8 cellular contexts compared by ENCODE assay signal in the genomic region with DNA sequence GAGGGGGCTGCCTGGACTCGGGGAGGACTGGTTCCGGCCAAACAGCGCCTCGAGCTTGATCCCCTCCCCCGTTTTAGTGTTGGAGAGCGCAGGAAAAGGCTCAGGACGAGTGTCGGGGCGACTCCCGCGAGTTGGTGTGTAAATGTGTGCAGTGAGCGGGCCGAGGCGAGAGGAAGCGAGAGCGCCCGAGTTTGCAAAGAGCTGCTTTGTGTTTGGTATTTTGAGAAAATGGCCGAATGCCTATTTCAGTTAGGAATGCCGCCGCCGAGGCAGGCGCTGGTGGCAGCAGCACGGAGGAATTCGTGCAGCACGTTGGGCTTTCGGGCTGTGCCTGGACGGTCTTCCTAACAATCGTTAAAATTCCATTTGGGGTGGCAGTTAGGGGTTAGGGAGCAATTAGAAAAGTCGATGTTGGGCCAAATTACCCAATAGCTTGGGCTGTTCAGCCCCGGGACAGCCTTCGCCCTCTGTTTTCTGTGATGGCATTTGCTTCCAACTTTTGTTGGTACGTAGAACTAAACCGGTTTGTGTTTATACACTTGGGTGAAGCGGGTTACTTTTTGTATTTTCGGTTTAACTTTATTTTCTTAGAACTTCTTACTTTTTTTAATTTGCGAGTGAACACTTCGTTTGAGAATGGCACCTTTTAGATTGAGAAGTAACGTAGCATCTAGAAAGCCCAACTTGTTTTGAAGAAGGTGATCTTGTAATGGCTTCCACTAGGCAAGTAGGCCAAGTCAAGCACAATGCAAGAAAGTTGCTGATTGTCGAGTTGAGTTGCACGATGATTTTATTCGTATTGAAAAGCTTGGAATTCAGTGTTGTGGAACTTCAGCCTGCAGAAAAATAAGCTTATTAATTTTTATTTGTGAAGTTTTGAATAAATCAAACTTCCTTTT. TPM values are rescaled to one million over a fixed set of nuclear protein-coding genes. Genes with fewer than 3 reads are reported as not detected.
A peak's percentile ranks its signal among the peaks of the same experiment; 100 is the strongest.
DNase-seq lines count a peak whose midpoint lies in the region; ATAC-seq and TF ChIP-seq lines count a peak whose summit lies in the region.

No MANE protein-coding gene starts in this region.

- H3K27ac ChIP-seq in mammary epithelial cell (ENCODE audit: insufficient read depth, low read depth, low read length) = peak overlapping the region; percentile 63

- in situ Hi-C loops in mammary epithelial cell (cut with MboI; ENCODE audit: low sequenced_read_pairs in 2 of 2) = no loop called here

- H3K9me3 ChIP-seq in mammary epithelial cell (replicated peaks; ENCODE audit: insufficient read depth, low read length) (no peaks in the 10 kb centered on the region), iPS-18c (ENCODE audit: control insufficient read depth, insufficient read depth, low read length) (no peaks in the 10 kb centered on the region), skeletal muscle satellite cell (replicated peaks; ENCODE audit: low read length) (no peaks in the 10 kb centered on the region)

- peak overlapping the region; percentile 83 for H2AFZ ChIP-seq in mammary epithelial cell (ENCODE audit: low read depth, low read length)

- ATAC-seq in GM19467 (IDR thresholded peaks at IDR 0.05; ENCODE audit: unreplicated experiment) = peak; percentile 34
- ATAC-seq in HG03565 (IDR thresholded peaks at IDR 0.05; ENCODE audit: unreplicated experiment) = peak; percentile 18

- peaks cover 61% of the 10 kb centered on the region for H3K79me2 ChIP-seq in mammary epithelial cell (ENCODE audit: insufficient read depth, low read length)

- intact Hi-C loops in mammary epithelial cell (cut with micrococcal nuclease) = loop anchor here (1.0 to 2.0 kb wide), 2 partner anchors 27 to 68 kb away; partner anchors contain the start of gene NOA1

- dilution Hi-C loops in mammary epithelial cell (cut with HindIII; ENCODE audit: low sequenced_read_pairs) = no loop called here

- DNase-seq in Daoy (ENCODE audit: low read depth) (peak; percentile 26), SW 1271 (lab: John Stamatoyannopoulos, UW) (peak; percentile 1 to 22), mammary epithelial cell (peak; percentile 62), NCI-H2107 treated with DMSO at 0.1 percent for 48 hours (lab: John Stamatoyannopoulos, UW; ENCODE audit: unreplicated experiment) (no peak)

- H3K4me2 ChIP-seq in mammary epithelial cell (ENCODE audit: insufficient read depth, low read depth, low read length) (peak overlapping the region; percentile 93), skeletal muscle satellite cell (ENCODE audit: low read length) (peak overlapping the region; percentile 89)

- peaks cover 2% of the 10 kb centered on the region for H3K36me3 ChIP-seq in mammary epithelial cell (ENCODE audit: insufficient read depth, low read length)
- H3K36me3 ChIP-seq in skeletal muscle satellite cell (ENCODE audit: insufficient read depth, low read length) = no peaks in the 10 kb centered on the region

- no TSS peak for BruUV-seq in mammary epithelial cell (replicated peaks; lab: Mats Ljungman, UMichigan)

- H3K4me1 ChIP-seq in mammary epithelial cell (ENCODE audit: insufficient read depth, low read length) (peaks cover 15% of the 10 kb centered on the region), skeletal muscle satellite cell (ENCODE audit: control insufficient read depth, insufficient read depth, low read length) (peaks cover 20% of the 10 kb centered on the region)

- CTCF ChIA-PET in mammary epithelial cell (lab: Charles Lee; ENCODE audit: low non-redundant PET) = interaction anchor here (0.7 kb wide), 1 partner anchor 334 kb away, joined by 4 read pairs; no protein-coding TSS in a partner anchor

- TF ChIP-seq CTCF in mammary epithelial cell (conservative IDR thresholded peaks at IDR 0.05 in 1 of 2, IDR thresholded peaks at IDR 0.05 in 1 of 2; ENCODE audit: extremely low read depth in 1 of 2, insufficient read depth in 1 of 2, low read depth in 1 of 2, low read length in 2 of 2) = no peak

- H3K9ac ChIP-seq in mammary epithelial cell (ENCODE audit: insufficient read depth, low read length) (peak overlapping the region; percentile 69), skeletal muscle satellite cell (ENCODE audit: low read depth, low read length) (peak overlapping the region; percentile 96)

- H3K27me3 ChIP-seq in mammary epithelial cell (ENCODE audit: insufficient read depth, low read length) (peaks cover 2% of the 10 kb centered on the region), skeletal muscle satellite cell (ENCODE audit: control insufficient read depth, insufficient read depth, low read length) (peaks cover 5% of the 10 kb centered on the region)

- peak overlapping the region; percentile 68 to 92 (median 90) for H3K4me3 ChIP-seq in mammary epithelial cell (replicated peaks in 1 of 3; ENCODE audit: insufficient read depth in 1 of 3, low read depth in 2 of 3, low read length in 3 of 3)
- peak overlapping the region; percentile 62 for H3K4me3 ChIP-seq in iPS-18c (ENCODE audit: insufficient read depth, low read depth, low read length)
- H3K4me3 ChIP-seq in skeletal muscle satellite cell (ENCODE audit: low read length) = peak overlapping the region; percentile 88

- WGBS in mammary epithelial cell (ENCODE audit: low coverage, missing lambda C conversion rate) = under 1% methylated on average over 29 of the region's 41 CpGs

- no peaks in the 10 kb centered on the region for H4K20me1 ChIP-seq in mammary epithelial cell (ENCODE audit: insufficient read depth, low read length)

RNA-seq across cellular contexts. Expression of gene REST, which starts 1.6 kb away (rescaled TPM):
- total RNA-seq in Daoy (2014; rRNA removed; shearing (Covaris generic)) = 13.1 and 13.6 TPM in 2 replicates
- 10 to 100 TPM; 45.6 to 52.2 TPM for total RNA-seq in mammary epithelial cell
- 18.2 TPM for polyA plus RNA-seq in mammary epithelial cell
- 35.1 TPM for polyA minus RNA-seq in mammary epithelial cell
- 28.6 and 36.0 TPM in 2 replicates for total RNA-seq in skeletal muscle satellite cell (2012; rRNA removed)
